Comparison of ENCODE assay signal across 32 cellular contexts in the genomic region with DNA sequence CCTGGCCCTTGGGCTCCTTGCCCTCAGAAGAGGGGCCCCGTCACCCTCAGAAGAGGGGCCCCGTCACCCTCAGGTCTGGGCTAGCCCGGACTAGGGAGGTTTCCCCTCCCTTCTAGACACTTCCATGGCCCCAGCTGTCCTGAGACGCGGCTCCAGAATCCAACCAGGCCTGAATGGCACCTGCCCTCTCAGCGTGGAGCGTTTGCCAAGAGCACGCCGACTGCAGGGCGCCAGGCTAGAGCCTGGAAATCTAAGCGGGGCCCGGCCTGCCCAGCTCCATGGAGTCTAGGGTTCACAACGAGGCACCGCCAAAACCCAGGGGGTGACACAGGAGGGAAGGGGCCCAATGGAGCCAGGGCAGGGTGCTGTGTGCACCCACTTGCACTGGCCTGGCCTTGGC. TPM values are rescaled to one million over a fixed set of nuclear protein-coding genes. Genes with fewer than 3 reads are reported as not detected.
"Had no signal": no experiment of that assay in that cellular context is flagged by ENCODE, and none has a peak within 500 bp of the region (broad histone marks: within the 10 kb centered on the region; RNA-seq: fewer than 3 reads in every experiment).

No MANE protein-coding gene starts in this region.

- H2AFZ ChIP-seq: neural progenitor cell had no signal

- ATAC-seq: left colon; left lung; lower lobe of right lung; natural killer cell; right lobe of liver; stimulated activated memory B cell treated with anti-CD40 and anti-IgM and Interleukin-4, amounts not matched to agents 10 μg/mL and 1 μg/mL and 100 μg/mL, for 72 hours; stimulated activated naive CD8-positive, alpha-beta T cell treated with anti-CD3 and anti-CD28 coated beads, Interleukin-15, amount 100 ng/mL, for 72 hours had no signal

- H3K9me3 ChIP-seq: left lung, lower lobe of right lung, ovary, right atrium auricular region, right lobe of liver, thyroid gland, transverse colon, upper lobe of left lung, vagina had no signal

- H3K4me3 ChIP-seq: left lung, lower lobe of right lung, neural progenitor cell, ovary, right atrium auricular region, right lobe of liver, smooth muscle cell, thyroid gland, transverse colon, upper lobe of left lung, vagina had no signal

- FAIRE-seq: islet of Langerhans, kidney had no signal

- H3K27me3 ChIP-seq: left lung, neural progenitor cell, ovary, right atrium auricular region, right lobe of liver, thyroid gland, transverse colon, upper lobe of left lung, vagina had no signal

- H3K4me1 ChIP-seq: lower lobe of right lung, neural progenitor cell, right lobe of liver, thyroid gland, transverse colon, vagina had no signal

- H3K36me3 ChIP-seq: left lung, lower lobe of right lung, neural progenitor cell, ovary, right atrium auricular region, right lobe of liver, thyroid gland, transverse colon, upper lobe of left lung, vagina had no signal

- H3K27ac ChIP-seq: left lung, lower lobe of right lung, neural progenitor cell, ovary, right atrium auricular region, right lobe of liver, thyroid gland, transverse colon, upper lobe of left lung, vagina had no signal

- H3K9ac ChIP-seq: neural progenitor cell had no signal

- H3K4me2 ChIP-seq: neural progenitor cell, smooth muscle cell had no signal

- DNase-seq: hypothalamus; immature natural killer cell; kidney; left colon; left lung; lower lobe of right lung; mammary epithelial cell; mesenchymal stem cell; natural killer cell; nephron progenitor cell; ovary; right lobe of liver; stimulated activated CD4-positive, alpha-beta T cell treated with anti-CD3 and anti-CD28 coated beads, Interleukin-1b, Interleukin-23, amount 100 ng/mL, for 48 hours; stimulated activated CD4-positive, alpha-beta T cell treated with anti-CD3 and anti-CD28 coated beads, Interleukin-2, amount 100 ng/mL, for 48 hours; stimulated activated CD4-positive, alpha-beta T cell treated with anti-CD3 and anti-CD28 coated beads, Interleukin-4, amount 100 ng/mL, for 4 hours; stimulated activated CD8-positive, alpha-beta memory T cell treated with anti-CD3 and anti-CD28 coated beads, Interleukin-4, amount 100 ng/mL, for 48 hours; stimulated activated naive CD4-positive, alpha-beta T cell treated with Interleukin-2 at 50 U/mL for 16 hours; stimulated activated naive CD8-positive, alpha-beta T cell treated with anti-CD3 and anti-CD28 coated beads, Interleukin-15, amount 100 ng/mL, for 72 hours; substantia nigra; thyroid gland; transverse colon had no signal

RNA-seq across cellular contexts. Expression of gene ATP2B3, which starts 7.8 kb away (rescaled TPM):
- total RNA-seq: kidney, left lung, liver, lower lobe of right lung, mammary epithelial cell, mucosa of gallbladder, natural killer cell, omental fat pad, pulmonary artery endothelial cell, right atrium auricular region, thyroid gland, transverse colon had no signal
- polyA plus RNA-seq: immature natural killer cell, liver, mammary epithelial cell had no signal

RNA-seq across cellular contexts. Expression of gene BGN, which starts 14.8 kb away (rescaled TPM):
- total RNA-seq: natural killer cell had no signal
- polyA plus RNA-seq: immature natural killer cell had no signal
